In the genomic region with DNA sequence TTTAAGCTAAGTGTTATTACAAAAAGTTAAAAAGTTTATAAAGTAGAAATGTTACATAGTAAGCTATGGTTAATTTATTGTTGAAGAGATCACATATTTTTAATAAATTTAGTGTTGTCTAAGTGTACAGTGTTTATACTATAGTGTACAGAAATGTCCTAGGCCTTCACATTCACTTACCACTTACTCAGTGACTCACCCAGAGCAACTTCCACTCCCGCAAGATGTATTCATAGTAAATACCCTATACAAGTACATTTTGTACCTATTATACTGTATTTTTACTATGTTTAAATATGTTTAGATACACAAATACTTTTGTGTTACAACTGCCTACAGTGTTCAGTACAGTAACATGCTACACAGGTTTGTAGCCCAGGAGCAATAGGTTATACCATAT, we compare ENCODE assay signal across 21 cellular contexts.
"Had no signal": no experiment of that assay in that cellular context is flagged by ENCODE, and none has a peak within 500 bp of the region (broad histone marks: within the 10 kb centered on the region; RNA-seq: fewer than 3 reads in every experiment).

No MANE protein-coding gene starts in this region.

- H3K4me1 ChIP-seq: left lung, transverse colon had no signal

- DNase-seq: activated CD4-positive, alpha-beta memory T cell treated with anti-CD3 and anti-CD28 coated beads for 36 hours; activated CD4-positive, alpha-beta T cell treated with anti-CD3 and anti-CD28 coated beads for 48 hours; activated naive CD4-positive, alpha-beta T cell treated with Interleukin-2 at 50 U/mL for 16 hours; activated naive CD8-positive, alpha-beta T cell treated with anti-CD3 and anti-CD28 coated beads for 36 hours; activated T-cell treated with anti-CD3 and anti-CD28 coated beads, Interleukin-2, amount 50 U/mL, for 48 hours; amniotic stem cell; central memory CD4-positive, alpha-beta T cell; dorsolateral prefrontal cortex; glutamatergic neuron; immature natural killer cell; kidney glomerular epithelial cell; left lung; midbrain; natural killer cell; stimulated activated CD4-positive, alpha-beta T cell treated with anti-CD3 and anti-CD28 coated beads, Interleukin-2, amount 100 ng/mL, for 48 hours; stimulated activated CD8-positive, alpha-beta memory T cell treated with anti-CD3 and anti-CD28 coated beads, Interleukin-4, amount 100 ng/mL, for 48 hours; stimulated activated naive B cell treated with anti-CD40 and anti-IgM and Interleukin-4, amounts not matched to agents 10 μg/mL and 1 μg/mL and 100 μg/mL, for 72 hours; transverse colon had no signal

- H3K36me3 ChIP-seq: left lung had no signal

- H3K27me3 ChIP-seq: dorsolateral prefrontal cortex, hepatocyte, left lung, transverse colon had no signal

- H3K4me3 ChIP-seq: dorsolateral prefrontal cortex, hepatocyte, left lung, transverse colon had no signal

- ATAC-seq: left lung; natural killer cell; sciatic nerve; stimulated activated naive B cell treated with anti-CD40 and anti-IgM and Interleukin-4, amounts not matched to agents 10 μg/mL and 1 μg/mL and 100 μg/mL, for 72 hours had no signal

- H3K27ac ChIP-seq: dorsolateral prefrontal cortex, epithelial cell of prostate, hepatocyte, left lung, transverse colon had no signal

- H3K4me2 ChIP-seq: hepatocyte had no signal

- H2AFZ ChIP-seq: hepatocyte had no signal
